In the genomic region with DNA sequence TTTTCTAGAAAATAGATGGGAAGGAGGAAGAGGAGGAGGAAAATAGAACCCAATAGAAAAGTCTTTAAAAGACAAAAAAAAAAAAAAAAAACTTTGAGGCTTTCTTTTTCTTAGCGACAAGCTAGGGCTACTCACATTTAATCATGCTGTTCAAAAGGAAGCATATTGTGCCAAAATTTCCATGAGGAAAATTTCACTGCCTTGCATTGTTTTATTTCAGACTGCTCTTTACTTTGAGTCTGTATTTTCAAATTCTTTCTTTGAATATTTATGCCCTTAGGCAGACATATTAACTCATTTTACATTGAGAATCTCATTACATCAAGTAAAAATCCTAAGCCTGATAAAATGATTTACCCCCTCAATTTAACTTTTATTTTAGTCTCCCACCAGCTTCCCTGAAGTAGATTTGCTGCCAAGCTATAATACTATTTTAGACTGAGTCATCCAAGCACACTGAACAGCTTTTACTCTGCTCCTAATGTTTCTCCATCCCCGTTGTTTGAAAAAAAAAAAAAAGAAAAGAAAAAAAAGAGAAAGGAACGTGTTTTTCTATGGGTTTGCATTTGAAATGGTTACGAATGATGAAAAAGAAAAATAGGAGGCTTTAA, we compare ENCODE assay signal across 8 cellular contexts.
DNase-seq lines count a peak whose midpoint lies in the region; ATAC-seq, FAIRE-seq and TF ChIP-seq lines count a peak whose summit lies in the region.

No MANE protein-coding gene starts in this region.

- peaks cover 24% of the 10 kb centered on the region for H3K36me3 Mint-ChIP-seq in activated naive CD4-positive, alpha-beta T cell treated with anti-CD3 and anti-CD28 coated beads, Interleukin-2, amount 50 U/mL, for 24 hours
- H3K36me3 Mint-ChIP-seq in chondrocyte (ENCODE audit: low read depth) (peaks cover 5% of the 10 kb centered on the region), mesothelial cell of epicardium (peaks cover 1% of the 10 kb centered on the region)

- no peak for DNase-seq in activated naive CD4-positive, alpha-beta T cell treated with anti-CD3 and anti-CD28 coated beads, Interleukin-2, amount 50 U/mL, for 16 hours
- DNase-seq in chondrocyte (ENCODE audit: low spot score): no peak
- DNase-seq in mesothelial cell of epicardium (ENCODE audit: low spot score in 2 of 2, unreplicated experiment in 2 of 2): no peak
- DNase-seq in aorta: no peak
- DNase-seq in posterior cingulate gyrus: no peak
- no peak for DNase-seq in urothelium cell line (ENCODE audit: low spot score)
- DNase-seq in amniotic stem cell (lab: John Stamatoyannopoulos, UW): no peak

- ATAC-seq in aorta (ENCODE audit: low FRiP score): peak; percentile 64

- intact Hi-C loops in aorta (cut with DNase I) (no loop called here), posterior cingulate gyrus (cut with DNase I) (no loop called here)

- H3K27ac ChIP-seq in aorta (ENCODE audit: low read depth in 1 of 2, low read length in 2 of 2): peak overlapping the region in 1 of 2 donors; percentile 95

- peak overlapping the region; percentile 90 for H3K27ac Mint-ChIP-seq in activated naive CD4-positive, alpha-beta T cell treated with anti-CD3 and anti-CD28 coated beads, Interleukin-2, amount 50 U/mL, for 24 hours
- H3K27ac Mint-ChIP-seq in chondrocyte (ENCODE audit: unreplicated experiment) (peak overlapping the region; percentile 97), mesothelial cell of epicardium (peak overlapping the region; percentile 91)

- TF ChIP-seq CTCF in chondrocyte (IDR thresholded peaks at IDR 0.05) (no peak), mesothelial cell of epicardium (IDR thresholded peaks at IDR 0.05; ENCODE audit: unreplicated experiment) (no peak)

- H3K4me1 Mint-ChIP-seq in activated naive CD4-positive, alpha-beta T cell treated with anti-CD3 and anti-CD28 coated beads, Interleukin-2, amount 50 U/mL, for 24 hours: peaks cover 71% of the 10 kb centered on the region
- H3K4me1 Mint-ChIP-seq in chondrocyte (ENCODE audit: low read depth) (peaks cover 37% of the 10 kb centered on the region), mesothelial cell of epicardium (peaks cover 52% of the 10 kb centered on the region)

- H3K4me3 Mint-ChIP-seq in activated naive CD4-positive, alpha-beta T cell treated with anti-CD3 and anti-CD28 coated beads, Interleukin-2, amount 50 U/mL, for 24 hours: peak overlapping the region; percentile 1
- H3K4me3 Mint-ChIP-seq in chondrocyte (ENCODE audit: unreplicated experiment) (peak overlapping the region; percentile 64), mesothelial cell of epicardium (peak overlapping the region; percentile 11)

- H3K4me1 ChIP-seq in aorta (ENCODE audit: control insufficient read depth in 1 of 2, insufficient read depth in 2 of 2, low read length in 2 of 2): peaks cover 3 to 12% of the 10 kb centered on the region in 2 donors

- H3K36me3 ChIP-seq in aorta (ENCODE audit: control insufficient read depth in 1 of 2, insufficient read depth in 2 of 2, low read length in 1 of 2): no peaks in the 10 kb centered on the region

- FAIRE-seq in urothelium cell line (lab: Jason Lieb, UNC): no peak

- H3K27me3 ChIP-seq in aorta (ENCODE audit: control insufficient read depth in 1 of 2, insufficient read depth in 2 of 2, low read length in 1 of 2): no peaks in the 10 kb centered on the region

- no peaks in the 10 kb centered on the region for H3K9me3 Mint-ChIP-seq in activated naive CD4-positive, alpha-beta T cell treated with anti-CD3 and anti-CD28 coated beads, Interleukin-2, amount 50 U/mL, for 24 hours
- no peaks in the 10 kb centered on the region for H3K9me3 Mint-ChIP-seq in chondrocyte (ENCODE audit: low read depth)
- no peaks in the 10 kb centered on the region for H3K9me3 Mint-ChIP-seq in mesothelial cell of epicardium

- WGBS in aorta, 2 donors: 7% methylated on average over 4 of the region's 4 CpGs

- H3K4me3 ChIP-seq in aorta (ENCODE audit: low read length in 2 of 2): peak overlapping the region in 1 of 2 donors; percentile 8

- H3K9me3 ChIP-seq in aorta (ENCODE audit: control insufficient read depth, low read length): no peaks in the 10 kb centered on the region

- no peaks in the 10 kb centered on the region for H3K27me3 Mint-ChIP-seq in activated naive CD4-positive, alpha-beta T cell treated with anti-CD3 and anti-CD28 coated beads, Interleukin-2, amount 50 U/mL, for 24 hours
- H3K27me3 Mint-ChIP-seq in chondrocyte (ENCODE audit: low read depth) (no peaks in the 10 kb centered on the region), mesothelial cell of epicardium (ENCODE audit: low read depth) (no peaks in the 10 kb centered on the region)

Comparison
In these comparisons a context has a peak if more than half of its experiments do, and no peak if none do; other contexts are left out.
1. H3K4me3 Mint-ChIP-seq: peak in every context shown above with its lines; median percentile 64 in chondrocyte; 11 in mesothelial cell of epicardium; 1 in activated naive CD4-positive, alpha-beta T cell treated with anti-CD3 and anti-CD28 coated beads, Interleukin-2, amount 50 U/mL, for 24 hours.